Comparison of ENCODE assay signal across 24 cellular contexts in the genomic region with DNA sequence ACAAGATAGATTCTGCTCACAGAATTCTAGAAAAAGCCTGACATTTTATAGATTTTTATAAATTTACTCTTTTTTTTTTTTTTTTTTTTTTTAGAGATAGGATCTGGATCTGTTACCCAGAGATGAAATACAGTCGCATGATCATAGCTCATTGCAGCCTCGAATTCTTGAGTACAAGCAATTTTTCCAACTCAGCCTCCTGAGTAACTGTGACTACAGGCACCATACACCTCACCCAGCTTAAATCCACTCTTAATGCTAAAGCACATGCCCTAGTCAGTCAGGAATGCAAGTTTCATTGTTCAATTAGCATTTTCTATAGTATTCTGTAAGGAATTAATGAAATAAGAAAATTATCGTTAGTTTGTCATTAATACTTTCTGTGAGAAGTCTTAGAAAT. TPM values are rescaled to one million over a fixed set of nuclear protein-coding genes. Genes with fewer than 3 reads are reported as not detected.
DNase-seq lines count a peak whose midpoint lies in the region; ATAC-seq and TF ChIP-seq lines count a peak whose summit lies in the region.
"Had no signal": no experiment of that assay in that cellular context is flagged by ENCODE, and none has a peak within 500 bp of the region (broad histone marks: within the 10 kb centered on the region; RNA-seq: fewer than 3 reads in every experiment).

No MANE protein-coding gene starts in this region.

- no peaks in the 10 kb centered on the region for H3K36me3 Mint-ChIP-seq in MCF 10A (ENCODE audit: insufficient read depth, unreplicated experiment)
- H3K36me3 Mint-ChIP-seq in mesothelial cell of epicardium = peaks cover 4% of the 10 kb centered on the region
- H3K36me3 Mint-ChIP-seq: activated CD4-positive, alpha-beta memory T cell treated with anti-CD3 and anti-CD28 coated beads for 36 hours; IgD-negative memory B cell; type B pancreatic cell had no signal

- no peaks in the 10 kb centered on the region for H3K27me3 Mint-ChIP-seq in MCF 10A (ENCODE audit: insufficient read depth, unreplicated experiment)
- H3K27me3 Mint-ChIP-seq in mesothelial cell of epicardium (ENCODE audit: low read depth) = no peaks in the 10 kb centered on the region
- H3K27me3 Mint-ChIP-seq: activated CD4-positive, alpha-beta memory T cell treated with anti-CD3 and anti-CD28 coated beads for 36 hours; central memory CD8-positive, alpha-beta T cell; IgD-negative memory B cell; type B pancreatic cell had no signal

- H3K9me3 ChIP-seq in breast epithelium = no peaks in the 10 kb centered on the region
- H3K9me3 ChIP-seq in body of pancreas = no peaks in the 10 kb centered on the region
- H3K9me3 ChIP-seq: BLaER1, MG63, right atrium auricular region had no signal

- no peaks in the 10 kb centered on the region for H3K27me3 ChIP-seq in breast epithelium
- no peaks in the 10 kb centered on the region for H3K27me3 ChIP-seq in body of pancreas
- H3K27me3 ChIP-seq: BLaER1, MG63, right atrium auricular region had no signal

- H3K4me1 ChIP-seq in breast epithelium = no peaks in the 10 kb centered on the region
- H3K4me1 ChIP-seq in body of pancreas = peaks cover 6% of the 10 kb centered on the region
- H3K4me1 ChIP-seq: BLaER1 had no signal

- H3K4me1 Mint-ChIP-seq in MCF 10A (ENCODE audit: insufficient read depth, unreplicated experiment) (peaks cover 27% of the 10 kb centered on the region), mesothelial cell of epicardium (peaks cover 59% of the 10 kb centered on the region)
- H3K4me1 Mint-ChIP-seq: central memory CD8-positive, alpha-beta T cell; IgD-negative memory B cell had no signal

- H3K9me3 Mint-ChIP-seq in MCF 10A (ENCODE audit: unreplicated experiment) (no peaks in the 10 kb centered on the region), mesothelial cell of epicardium (peaks cover 4% of the 10 kb centered on the region)
- H3K9me3 Mint-ChIP-seq: activated CD4-positive, alpha-beta memory T cell treated with anti-CD3 and anti-CD28 coated beads for 36 hours; central memory CD8-positive, alpha-beta T cell; IgD-negative memory B cell; type B pancreatic cell had no signal

- intact Hi-C loops in MCF 10A (cut with micrococcal nuclease) = no loop called here
- intact Hi-C loops in breast epithelium (cut with DNase I; ENCODE audit: low total_unique reads) = no loop called here
- intact Hi-C loops in body of pancreas (cut with DNase I) = loop anchor here (10.0 kb wide), 1 partner anchor 874 kb away; no protein-coding TSS in a partner anchor

- TF ChIP-seq CTCF in MCF 10A (IDR thresholded peaks at IDR 0.05; ENCODE audit: unreplicated experiment) = no peak
- TF ChIP-seq CTCF in breast epithelium (IDR thresholded peaks at IDR 0.05) = no peak
- TF ChIP-seq CTCF in mesothelial cell of epicardium (IDR thresholded peaks at IDR 0.05; ENCODE audit: unreplicated experiment) = no peak
- no peak for TF ChIP-seq CTCF in body of pancreas (IDR thresholded peaks at IDR 0.05)

- H3K4me3 Mint-ChIP-seq in MCF 10A (ENCODE audit: unreplicated experiment) = no peak overlapping the region
- no peak overlapping the region for H3K4me3 Mint-ChIP-seq in mesothelial cell of epicardium
- H3K4me3 Mint-ChIP-seq: activated CD4-positive, alpha-beta memory T cell treated with anti-CD3 and anti-CD28 coated beads for 36 hours; central memory CD8-positive, alpha-beta T cell; IgD-negative memory B cell; type B pancreatic cell had no signal

- no TSS peak for BruUV-seq in MCF 10A (replicated peaks; lab: Mats Ljungman, UMichigan)

- TF ChIP-seq POLR2A in breast epithelium (IDR thresholded peaks at IDR 0.05) (no peak), body of pancreas (IDR thresholded peaks at IDR 0.05) (no peak)

- peak overlapping the region; percentile 29 for H3K27ac Mint-ChIP-seq in MCF 10A (ENCODE audit: low read depth, unreplicated experiment)
- peak overlapping the region; percentile 94 for H3K27ac Mint-ChIP-seq in mesothelial cell of epicardium
- H3K27ac Mint-ChIP-seq: activated CD4-positive, alpha-beta memory T cell treated with anti-CD3 and anti-CD28 coated beads for 36 hours; IgD-negative memory B cell; type B pancreatic cell had no signal

- CTCF ChIA-PET in MCF 10A (lab: Yijun Ruan, JAX) = interaction anchor here (1.0 to 2.2 kb wide), 2 partner anchors 266 to 315 kb away, joined by 4 to 10 read pairs; no protein-coding TSS in a partner anchor

- no peak for ATAC-seq in GM21737 (IDR thresholded peaks at IDR 0.05; ENCODE audit: unreplicated experiment)
- no peak for ATAC-seq in body of pancreas

- no peak overlapping the region for H3K27ac ChIP-seq in breast epithelium
- no peak overlapping the region for H3K27ac ChIP-seq in body of pancreas
- H3K27ac ChIP-seq: BLaER1, epithelial cell of prostate, right atrium auricular region had no signal

- 79 to 80% methylated on average over 3 of the region's 3 CpGs for WGBS in body of pancreas, 2 donors

- H3K36me3 ChIP-seq in breast epithelium (no peaks in the 10 kb centered on the region), body of pancreas (replicated peaks in 1 of 2; ENCODE audit: insufficient read depth in 1 of 2, low read depth in 2 of 2) (no peaks in the 10 kb centered on the region)
- H3K36me3 ChIP-seq: BLaER1, MG63, right atrium auricular region had no signal

- DNase-seq in MCF 10A (ENCODE audit: unreplicated experiment) (no peak), breast epithelium (ENCODE audit: low spot score in 2 of 2) (no peak), amniotic epithelial cell (ENCODE audit: low read depth) (peak; percentile 69), mesothelial cell of epicardium (ENCODE audit: low spot score in 2 of 2, unreplicated experiment in 2 of 2) (no peak), NCI-H2029 treated with DMSO at 0.1 percent for 48 hours (lab: John Stamatoyannopoulos, UW) (no peak), body of pancreas (no peak)
- DNase-seq in NK-92 treated with Interleukin-12 subunit alpha and Interleukin-12 subunit beta, amount 100 ng/mL, for 24 hours (lab: John Stamatoyannopoulos, UW) = no peak
- DNase-seq: activated CD4-positive, alpha-beta memory T cell treated with anti-CD3 and anti-CD28 coated beads for 36 hours; activated CD4-positive, CD25-positive, alpha-beta regulatory T cell; activated effector memory CD4-positive, alpha-beta T cell treated with Interleukin-2 at 50 U/mL for 16 hours; amygdala; COR-L47; DND-41; MG63; NCI-H1417; NCI-H526 had no signal

- POLR2A ChIA-PET in MCF 10A (lab: Yijun Ruan, JAX) = interaction anchor here (1.0 to 1.5 kb wide), 2 partner anchors 14 to 369 kb away, joined by 3 to 6 read pairs; no protein-coding TSS in a partner anchor

- H3K4me3 ChIP-seq in breast epithelium (no peak overlapping the region), body of pancreas (no peak overlapping the region)
- H3K4me3 ChIP-seq: BLaER1, lung, MG63, right atrium auricular region had no signal

RNA-seq across cellular contexts. Expression of a gene that starts 32.1 kb away (rescaled TPM):
- total RNA-seq in MCF 10A (2022) (50.3 and 52.5 TPM in 2 replicates), breast epithelium (10 to 100 TPM; 40.0 to 52.4 (median 45.2) TPM), mesothelial cell of epicardium (58.2 to 61.4 TPM (median 60.7 TPM) in 3 replicates), body of pancreas (10 to 100 TPM; 14.2 to 26.2 TPM)
